ENCODE assay signal across 11 cellular contexts in the genomic region with DNA sequence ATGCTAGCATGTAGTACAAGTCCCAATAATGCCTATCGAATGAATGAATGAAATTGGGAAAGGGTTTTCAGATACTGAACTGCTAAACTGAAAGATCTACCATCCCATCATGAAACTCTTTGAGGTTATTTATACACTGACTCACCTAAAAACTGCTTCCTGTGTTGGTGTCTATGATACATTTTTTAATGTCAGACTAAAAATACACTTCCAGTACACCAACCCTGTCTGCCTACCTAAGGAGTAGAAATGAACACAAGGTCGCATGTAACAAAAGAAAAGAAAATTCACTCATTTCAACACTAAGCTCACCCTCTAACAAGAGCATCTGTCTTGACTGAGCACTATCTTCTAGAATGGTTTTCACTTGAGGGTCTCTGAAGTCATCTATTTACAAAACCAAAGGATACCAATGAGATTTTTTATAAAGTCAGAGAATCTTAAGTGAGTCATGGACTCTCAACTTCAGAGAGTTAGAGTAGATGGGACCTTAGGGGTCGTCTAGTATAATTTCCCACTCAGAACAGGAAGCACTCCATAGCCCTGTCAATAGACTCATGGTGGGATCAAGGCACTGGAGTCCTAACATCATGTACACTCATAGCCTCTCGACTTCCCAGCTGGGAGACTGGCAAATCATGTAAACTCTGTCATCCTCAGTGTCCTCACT. TPM values are rescaled to one million over a fixed set of nuclear protein-coding genes. Genes with fewer than 3 reads are reported as not detected.
A peak's percentile ranks its signal among the peaks of the same experiment; 100 is the strongest.
DNase-seq lines count a peak whose midpoint lies in the region; ATAC-seq, FAIRE-seq and TF ChIP-seq lines count a peak whose summit lies in the region.
"Had no signal": no experiment of that assay in that cellular context is flagged by ENCODE, and none has a peak within 500 bp of the region (broad histone marks: within the 10 kb centered on the region; RNA-seq: fewer than 3 reads in every experiment).

No MANE protein-coding gene starts in this region.

- intact Hi-C loops in activated CD8-positive, alpha-beta T cell treated with anti-CD3 and anti-CD28 coated beads for 36 hours (cut with micrococcal nuclease): no loop called here
- intact Hi-C loops in mammary epithelial cell (cut with micrococcal nuclease) (loop anchor here (10.0 kb wide), 1 partner anchor 1914 kb away; no protein-coding TSS in a partner anchor), pancreas (cut with DNase I) (no loop called here)

- TF ChIP-seq CTCF in activated CD8-positive, alpha-beta T cell treated with anti-CD3 and anti-CD28 coated beads for 36 hours (IDR thresholded peaks at IDR 0.05): no peak
- TF ChIP-seq CTCF in mammary epithelial cell (conservative IDR thresholded peaks at IDR 0.05 in 1 of 2, IDR thresholded peaks at IDR 0.05 in 1 of 2; ENCODE audit: extremely low read depth in 1 of 2, insufficient read depth in 1 of 2, low read depth in 1 of 2, low read length in 2 of 2) (no peak), pancreas (IDR thresholded peaks at IDR 0.05) (no peak)

- no peak overlapping the region for H3K9ac ChIP-seq in mammary epithelial cell (ENCODE audit: insufficient read depth, low read length)

- H2AFZ ChIP-seq in mammary epithelial cell (ENCODE audit: low read depth, low read length): no peak overlapping the region

- 94% methylated on average over 3 of the region's 4 CpGs for WGBS in mammary epithelial cell (ENCODE audit: low coverage, missing lambda C conversion rate)
- WGBS in pancreas, 2 donors: 79 to 92% methylated on average over 4 of the region's 4 CpGs

- in situ Hi-C loops in mammary epithelial cell (cut with MboI; ENCODE audit: low sequenced_read_pairs in 2 of 2): no loop called here

- no peak for DNase-seq in activated CD8-positive, alpha-beta T cell treated with anti-CD3 and anti-CD28 coated beads for 36 hours
- DNase-seq in activated CD8-positive, alpha-beta T cell treated with anti-CD3 and anti-CD28 coated beads, Interleukin-2, amount 10 ng/mL, durations not matched to agents 7 days and 5 days: no peak
- DNase-seq in mammary epithelial cell (peak; percentile 76), NCI-H1694 treated with DMSO at 0.1 percent for 48 hours (lab: John Stamatoyannopoulos, UW) (no peak), inferior parietal cortex (ENCODE audit: extremely low spot score) (no peak), pancreas (no peak), NCI-H1930 (lab: John Stamatoyannopoulos, UW) (no peak)
- DNase-seq: ACHN had no signal

- H3K9me3 Mint-ChIP-seq in activated CD8-positive, alpha-beta T cell treated with anti-CD3 and anti-CD28 coated beads for 36 hours: peaks cover 3% of the 10 kb centered on the region
- no peaks in the 10 kb centered on the region for H3K9me3 Mint-ChIP-seq in activated CD8-positive, alpha-beta T cell treated with anti-CD3 and anti-CD28 coated beads, Interleukin-2, amount 10 ng/mL, durations not matched to agents 7 days and 5 days (ENCODE audit: insufficient read depth)

- H3K9me3 ChIP-seq in mammary epithelial cell (replicated peaks; ENCODE audit: insufficient read depth, low read length) (no peaks in the 10 kb centered on the region), pancreas (no peaks in the 10 kb centered on the region)
- H3K9me3 ChIP-seq: tibial nerve had no signal

- CTCF ChIA-PET in activated CD8-positive, alpha-beta T cell treated with anti-CD3 and anti-CD28 coated beads for 36 hours (lab: Charles Lee): no interaction called here
- CTCF ChIA-PET in activated CD8-positive, alpha-beta T cell treated with anti-CD3 and anti-CD28 coated beads, Interleukin-2, amount 10 ng/mL, durations not matched to agents 7 days and 5 days (lab: Charles Lee): no interaction called here
- CTCF ChIA-PET in mammary epithelial cell (lab: Charles Lee; ENCODE audit: low non-redundant PET): no interaction called here

- H3K4me2 ChIP-seq in mammary epithelial cell (ENCODE audit: insufficient read depth, low read depth, low read length): no peak overlapping the region

- no peak overlapping the region for H3K4me3 ChIP-seq in mammary epithelial cell (replicated peaks in 1 of 3; ENCODE audit: insufficient read depth in 1 of 3, low read depth in 2 of 3, low read length in 3 of 3)
- no peak overlapping the region for H3K4me3 ChIP-seq in pancreas
- H3K4me3 ChIP-seq: tibial nerve had no signal

- no peaks in the 10 kb centered on the region for H3K36me3 Mint-ChIP-seq in activated CD8-positive, alpha-beta T cell treated with anti-CD3 and anti-CD28 coated beads for 36 hours (ENCODE audit: low read depth)
- H3K36me3 Mint-ChIP-seq in activated CD8-positive, alpha-beta T cell treated with anti-CD3 and anti-CD28 coated beads, Interleukin-2, amount 10 ng/mL, durations not matched to agents 7 days and 5 days (ENCODE audit: low read depth): no peaks in the 10 kb centered on the region

- no peak overlapping the region for H3K4me3 Mint-ChIP-seq in activated CD8-positive, alpha-beta T cell treated with anti-CD3 and anti-CD28 coated beads for 36 hours
- no peak overlapping the region for H3K4me3 Mint-ChIP-seq in activated CD8-positive, alpha-beta T cell treated with anti-CD3 and anti-CD28 coated beads, Interleukin-2, amount 10 ng/mL, durations not matched to agents 7 days and 5 days

- H3K27me3 Mint-ChIP-seq in activated CD8-positive, alpha-beta T cell treated with anti-CD3 and anti-CD28 coated beads for 36 hours: no peaks in the 10 kb centered on the region
- no peaks in the 10 kb centered on the region for H3K27me3 Mint-ChIP-seq in activated CD8-positive, alpha-beta T cell treated with anti-CD3 and anti-CD28 coated beads, Interleukin-2, amount 10 ng/mL, durations not matched to agents 7 days and 5 days (ENCODE audit: low read depth)

- POLR2A ChIA-PET in activated CD8-positive, alpha-beta T cell treated with anti-CD3 and anti-CD28 coated beads for 36 hours (lab: Charles Lee): no interaction called here
- POLR2A ChIA-PET in activated CD8-positive, alpha-beta T cell treated with anti-CD3 and anti-CD28 coated beads, Interleukin-2, amount 10 ng/mL, durations not matched to agents 7 days and 5 days (lab: Charles Lee): no interaction called here

- dilution Hi-C loops in mammary epithelial cell (cut with HindIII; ENCODE audit: low sequenced_read_pairs): no loop called here

- peak overlapping the region; percentile 16 for H3K27ac ChIP-seq in mammary epithelial cell (ENCODE audit: insufficient read depth, low read depth, low read length)
- no peak overlapping the region for H3K27ac ChIP-seq in pancreas
- H3K27ac ChIP-seq: tibial nerve had no signal

- BruUV-seq in mammary epithelial cell (replicated peaks; lab: Mats Ljungman, UMichigan): no TSS peak

- peaks cover 5% of the 10 kb centered on the region for H3K79me2 ChIP-seq in mammary epithelial cell (ENCODE audit: insufficient read depth, low read length)

- H3K27me3 ChIP-seq in mammary epithelial cell (ENCODE audit: insufficient read depth, low read length) (no peaks in the 10 kb centered on the region), pancreas (no peaks in the 10 kb centered on the region)
- H3K27me3 ChIP-seq: tibial nerve had no signal

- H3K36me3 ChIP-seq in mammary epithelial cell (ENCODE audit: insufficient read depth, low read length) (peaks cover under 1% of the 10 kb centered on the region), pancreas (no peaks in the 10 kb centered on the region)
- H3K36me3 ChIP-seq: tibial nerve had no signal

- peak; percentile 47 for ATAC-seq in activated CD8-positive, alpha-beta T cell treated with anti-CD3 and anti-CD28 coated beads for 36 hours
- no peak for ATAC-seq in activated CD8-positive, alpha-beta T cell treated with anti-CD3 and anti-CD28 coated beads, Interleukin-2, amount 10 ng/mL, durations not matched to agents 7 days and 5 days
- ATAC-seq in HG03135 (IDR thresholded peaks at IDR 0.05; ENCODE audit: unreplicated experiment) (peak; percentile 61), pancreas (no peak)

- H4K20me1 ChIP-seq in mammary epithelial cell (ENCODE audit: insufficient read depth, low read length): no peaks in the 10 kb centered on the region

- peaks cover 41% of the 10 kb centered on the region for H3K4me1 ChIP-seq in mammary epithelial cell (ENCODE audit: insufficient read depth, low read length)
- peaks cover 8 to 39% (median 21%) of the 10 kb centered on the region in 3 donors for H3K4me1 ChIP-seq in pancreas

- H3K4me1 Mint-ChIP-seq in activated CD8-positive, alpha-beta T cell treated with anti-CD3 and anti-CD28 coated beads for 36 hours (ENCODE audit: low read depth): peaks cover 2% of the 10 kb centered on the region
- no peaks in the 10 kb centered on the region for H3K4me1 Mint-ChIP-seq in activated CD8-positive, alpha-beta T cell treated with anti-CD3 and anti-CD28 coated beads, Interleukin-2, amount 10 ng/mL, durations not matched to agents 7 days and 5 days (ENCODE audit: low read depth)

- no peak overlapping the region for H3K27ac Mint-ChIP-seq in activated CD8-positive, alpha-beta T cell treated with anti-CD3 and anti-CD28 coated beads for 36 hours
- H3K27ac Mint-ChIP-seq in activated CD8-positive, alpha-beta T cell treated with anti-CD3 and anti-CD28 coated beads, Interleukin-2, amount 10 ng/mL, durations not matched to agents 7 days and 5 days: no peak overlapping the region

- no peak for FAIRE-seq in pancreas (lab: Jason Lieb, UNC)

RNA-seq across cellular contexts. Expression of a gene that starts 53.4 kb away (rescaled TPM):
- not detected for total RNA-seq in activated CD8-positive, alpha-beta T cell treated with anti-CD3 and anti-CD28 coated beads for 36 hours
- total RNA-seq in activated CD8-positive, alpha-beta T cell treated with anti-CD3 and anti-CD28 coated beads, Interleukin-2, amount 10 ng/mL, durations not matched to agents 7 days and 5 days: not detected
- total RNA-seq in mammary epithelial cell (100 to 1,000 TPM in 1 of 2 donors, 10 to 100 TPM in 1; 93.9 to 113 TPM), pancreas (100 to 1,000 TPM in 1 of 6 donors, 10 to 100 TPM in 5; 58.3 to 121 (median 77.8) TPM)
- polyA plus RNA-seq in mammary epithelial cell (64.1 TPM), pancreas (10 to 100 TPM; 32.5 to 42.5 TPM)
- polyA minus RNA-seq in mammary epithelial cell: 179 TPM
- total RNA-seq: activated CD8-positive, alpha-beta memory T cell treated with anti-CD3 and anti-CD28 coated beads for 36 hours had no signal

Comparison
In these comparisons a context has a peak if more than half of its experiments do, and no peak if none do; other contexts are left out.
1. ATAC-seq: peak in activated CD8-positive, alpha-beta T cell treated with anti-CD3 and anti-CD28 coated beads for 36 hours (single experiment) and HG03135 (single experiment); none in activated CD8-positive, alpha-beta T cell treated with anti-CD3 and anti-CD28 coated beads, Interleukin-2, amount 10 ng/mL, durations not matched to agents 7 days and 5 days (single experiment) and pancreas (0 of 4).
2. RNA of a gene that starts 53.4 kb away (total RNA-seq): 93.9 to 113 TPM in mammary epithelial cell and 58.3 to 121 TPM in pancreas; not detected in activated CD8-positive, alpha-beta T cell treated with anti-CD3 and anti-CD28 coated beads, Interleukin-2, amount 10 ng/mL, durations not matched to agents 7 days and 5 days and not detected in activated CD8-positive, alpha-beta T cell treated with anti-CD3 and anti-CD28 coated beads for 36 hours; every median in the first group is over 10 times any median in the second.